In genomic region chr12:12441051-12441807, GRCh38 we compare ENCODE assay signal across 7 cellular contexts.
DNase-seq lines count a peak whose midpoint lies in the region; ATAC-seq and TF ChIP-seq lines count a peak whose summit lies in the region.

No MANE protein-coding gene starts in this region.

- H3K9me3 Mint-ChIP-seq in activated naive CD8-positive, alpha-beta T cell treated with anti-CD3 and anti-CD28 coated beads, Interleukin-2, amount 50 U/mL, for 24 hours = peaks cover 9% of the 10 kb centered on the region
- peaks cover 2% of the 10 kb centered on the region for H3K9me3 Mint-ChIP-seq in neural crest cell

- H3K4me1 Mint-ChIP-seq in activated naive CD8-positive, alpha-beta T cell treated with anti-CD3 and anti-CD28 coated beads, Interleukin-2, amount 50 U/mL, for 24 hours = peaks cover 79% of the 10 kb centered on the region
- no peaks in the 10 kb centered on the region for H3K4me1 Mint-ChIP-seq in neural crest cell

- H3K4me3 Mint-ChIP-seq in activated naive CD8-positive, alpha-beta T cell treated with anti-CD3 and anti-CD28 coated beads, Interleukin-2, amount 50 U/mL, for 24 hours = peak overlapping the region; percentile 53
- no peak overlapping the region for H3K4me3 Mint-ChIP-seq in neural crest cell

- peak; percentile 26 for DNase-seq in COLO668 (lab: John Stamatoyannopoulos, UW; ENCODE audit: unreplicated experiment)
- peak; percentile 97 for DNase-seq in NCI-H1092 treated with DMSO at 0.1 percent for 48 hours (lab: John Stamatoyannopoulos, UW)
- no peak for DNase-seq in activated naive CD8-positive, alpha-beta T cell treated with anti-CD3 and anti-CD28 coated beads, Interleukin-2, amount 50 U/mL, for 24 hours
- no peak for DNase-seq in neural crest cell (ENCODE audit: low read depth, low spot score)
- no peak for DNase-seq in activated effector memory CD4-positive, alpha-beta T cell treated with Interleukin-2 at 50 U/mL for 16 hours
- no peak for DNase-seq in AG08395 (ENCODE audit: low spot score)
- DNase-seq in GOT3 (lab: John Stamatoyannopoulos, UW) = no peak

- H3K36me3 Mint-ChIP-seq in activated naive CD8-positive, alpha-beta T cell treated with anti-CD3 and anti-CD28 coated beads, Interleukin-2, amount 50 U/mL, for 24 hours (ENCODE audit: low read depth) = peaks cover 34% of the 10 kb centered on the region
- H3K36me3 Mint-ChIP-seq in neural crest cell (ENCODE audit: low read depth) = peaks cover 6% of the 10 kb centered on the region

- peak overlapping the region; percentile 98 for H3K27ac Mint-ChIP-seq in activated naive CD8-positive, alpha-beta T cell treated with anti-CD3 and anti-CD28 coated beads, Interleukin-2, amount 50 U/mL, for 24 hours
- peak overlapping the region; percentile 69 for H3K27ac Mint-ChIP-seq in neural crest cell (ENCODE audit: unreplicated experiment)

- no peak for TF ChIP-seq CTCF in neural crest cell (conservative IDR thresholded peaks at IDR 0.05)

- no peak for ATAC-seq in activated naive CD8-positive, alpha-beta T cell treated with anti-CD3 and anti-CD28 coated beads, Interleukin-2, amount 50 U/mL, for 24 hours

- H3K27me3 Mint-ChIP-seq in activated naive CD8-positive, alpha-beta T cell treated with anti-CD3 and anti-CD28 coated beads, Interleukin-2, amount 50 U/mL, for 24 hours = no peaks in the 10 kb centered on the region
- H3K27me3 Mint-ChIP-seq in neural crest cell (ENCODE audit: low read depth) = no peaks in the 10 kb centered on the region

Comparison
In these comparisons a context has a peak if more than half of its experiments do, and no peak if none do; other contexts are left out.
1. DNase-seq: peak in COLO668 (single experiment) and NCI-H1092 treated with DMSO at 0.1 percent for 48 hours (single experiment); none in activated naive CD8-positive, alpha-beta T cell treated with anti-CD3 and anti-CD28 coated beads, Interleukin-2, amount 50 U/mL, for 24 hours (single experiment), neural crest cell (single experiment), activated effector memory CD4-positive, alpha-beta T cell treated with Interleukin-2 at 50 U/mL for 16 hours (single experiment), AG08395 (single experiment) and GOT3 (single experiment).